8 cellular contexts compared by ENCODE assay signal in the genomic region with DNA sequence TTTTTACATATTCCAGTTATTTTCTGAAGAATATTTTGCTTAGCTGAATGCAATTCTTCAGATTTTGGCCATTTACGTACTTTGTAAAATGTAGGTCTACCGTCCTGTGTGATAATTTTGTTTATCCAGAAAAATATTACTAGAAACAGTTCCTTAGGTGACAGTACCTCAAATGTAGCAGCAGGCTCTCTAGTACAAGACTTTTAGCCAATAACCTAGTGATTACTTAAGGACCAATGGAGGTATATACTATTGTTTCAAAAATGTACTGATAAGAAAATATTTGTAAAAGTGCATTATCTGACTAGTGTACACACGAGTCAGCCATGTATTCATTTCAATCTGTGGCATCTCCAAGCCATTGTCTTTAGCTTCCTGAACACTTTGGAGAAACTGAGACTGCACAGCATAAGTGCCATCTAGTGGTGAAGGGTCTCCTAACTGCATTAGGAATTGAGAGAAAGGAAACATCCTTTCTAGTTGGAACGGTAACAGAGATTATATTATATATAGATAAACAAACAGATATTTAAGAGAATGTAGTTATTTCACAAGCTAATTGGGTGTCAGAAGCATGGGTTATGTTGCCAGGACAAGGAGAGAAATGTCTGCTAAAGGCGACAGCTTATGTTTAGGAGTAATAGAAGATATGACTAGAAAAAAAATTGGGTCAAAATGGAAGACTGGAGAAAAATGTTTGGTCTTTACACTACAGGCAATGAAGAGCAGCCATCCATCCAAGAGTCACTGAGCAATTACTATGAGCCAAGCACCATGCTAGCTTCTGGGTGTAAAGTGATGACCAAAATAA. TPM values are rescaled to one million over a fixed set of nuclear protein-coding genes. Genes with fewer than 3 reads are reported as not detected.
A peak's percentile ranks its signal among the peaks of the same experiment; 100 is the strongest.
DNase-seq lines count a peak whose midpoint lies in the region; ATAC-seq and TF ChIP-seq lines count a peak whose summit lies in the region.

No MANE protein-coding gene starts in this region.

- peaks cover 33% of the 10 kb centered on the region for H3K4me1 ChIP-seq in osteoblast (ENCODE audit: insufficient read depth, low read length)

- no peaks in the 10 kb centered on the region for H3K36me3 ChIP-seq in osteoblast (ENCODE audit: insufficient read depth, low read length)

- DNase-seq in CD14-positive monocyte (ENCODE audit: low spot score), result no peak
- DNase-seq in NCI-H446 (lab: John Stamatoyannopoulos, UW), result peak; percentile 53 to 65
- DNase-seq in activated T-cell treated with anti-CD3 and anti-CD28 coated beads, Interleukin-2, amount 50 U/mL, for 24 hours, result no peak
- peak; percentile 89 for DNase-seq in fibroblast of the aortic adventitia (ENCODE audit: low read depth)
- no peak for DNase-seq in osteoblast (ENCODE audit: insufficient read length, low spot score, missing footprints)
- no peak for DNase-seq in ecto neural progenitor cell (ENCODE audit: low spot score)

- no peak overlapping the region for H3K4me3 Mint-ChIP-seq in CD14-positive monocyte
- H3K4me3 Mint-ChIP-seq in activated T-cell treated with anti-CD3 and anti-CD28 coated beads, Interleukin-2, amount 50 U/mL, for 24 hours, result peak overlapping the region; percentile 23

- no peaks in the 10 kb centered on the region for H3K79me2 ChIP-seq in osteoblast (ENCODE audit: insufficient read depth, low read length)

- H3K27ac ChIP-seq in osteoblast (ENCODE audit: low read depth, low read length), result peak overlapping the region; percentile 67

- H3K27ac Mint-ChIP-seq in CD14-positive monocyte, result peak overlapping the region in 6 of 7 donors; percentile 15 to 67 (median 50)
- peak overlapping the region; percentile 80 for H3K27ac Mint-ChIP-seq in activated T-cell treated with anti-CD3 and anti-CD28 coated beads, Interleukin-2, amount 50 U/mL, for 24 hours

- H3K4me3 ChIP-seq in fibroblast of the aortic adventitia (ENCODE audit: low read depth, low read length) (peak overlapping the region; percentile 26), osteoblast (ENCODE audit: insufficient read depth, low read length) (peak overlapping the region; percentile 11)

- no peaks in the 10 kb centered on the region for H3K27me3 ChIP-seq in osteoblast (ENCODE audit: insufficient read depth, low read length)

- peak overlapping the region; percentile 88 for H3K4me2 ChIP-seq in osteoblast (ENCODE audit: insufficient read depth, low read length)

- no peaks in the 10 kb centered on the region for H3K9me3 Mint-ChIP-seq in CD14-positive monocyte
- no peaks in the 10 kb centered on the region for H3K9me3 Mint-ChIP-seq in activated T-cell treated with anti-CD3 and anti-CD28 coated beads, Interleukin-2, amount 50 U/mL, for 24 hours

- no peaks in the 10 kb centered on the region for H4K20me1 ChIP-seq in osteoblast (ENCODE audit: insufficient read depth, low read length)

- intact Hi-C loops in CD14-positive monocyte (cut with micrococcal nuclease), result loop anchor here (5.0 to 10.0 kb wide), 3 partner anchors 80 to 343 kb away; partner anchors contain the start of gene ARID5B (in 1 of the 2)

- peaks cover 28% of the 10 kb centered on the region for H3K4me1 Mint-ChIP-seq in CD14-positive monocyte
- H3K4me1 Mint-ChIP-seq in activated T-cell treated with anti-CD3 and anti-CD28 coated beads, Interleukin-2, amount 50 U/mL, for 24 hours (ENCODE audit: low read depth), result peaks cover 43% of the 10 kb centered on the region

- peaks cover 0 to 2% (median 0%) of the 10 kb centered on the region in 3 donors for H3K27me3 Mint-ChIP-seq in CD14-positive monocyte (ENCODE audit: low read depth in 3 of 3)
- H3K27me3 Mint-ChIP-seq in activated T-cell treated with anti-CD3 and anti-CD28 coated beads, Interleukin-2, amount 50 U/mL, for 24 hours, result no peaks in the 10 kb centered on the region

- H3K9me3 ChIP-seq in osteoblast (ENCODE audit: low read depth, low read length), result no peaks in the 10 kb centered on the region

- H3K36me3 Mint-ChIP-seq in CD14-positive monocyte, result no peaks in the 10 kb centered on the region
- H3K36me3 Mint-ChIP-seq in activated T-cell treated with anti-CD3 and anti-CD28 coated beads, Interleukin-2, amount 50 U/mL, for 24 hours (ENCODE audit: low read depth), result no peaks in the 10 kb centered on the region

- H2AFZ ChIP-seq in osteoblast (ENCODE audit: low read length), result peak overlapping the region; percentile 85

- TF ChIP-seq CTCF in CD14-positive monocyte (IDR thresholded peaks at IDR 0.05) (peak; percentile 90), fibroblast of the aortic adventitia (IDR thresholded peaks at IDR 0.05; ENCODE audit: insufficient read depth, low read length) (peak; percentile 89), osteoblast (IDR thresholded peaks at IDR 0.05; ENCODE audit: extremely low read depth, low read depth, low read length) (peak; percentile 86)

- peak; percentile 41 for ATAC-seq in GM18519 (IDR thresholded peaks at IDR 0.05; ENCODE audit: low FRiP score, unreplicated experiment)
- peak; percentile 52 for ATAC-seq in HG03064 (IDR thresholded peaks at IDR 0.05; ENCODE audit: low read depth, unreplicated experiment)

RNA-seq across cellular contexts. Expression of gene RTKN2, which starts 23.7 kb away (rescaled TPM):
- polyA plus RNA-seq in CD14-positive monocyte, result under 1 TPM; 0.07 to 0.08 TPM
- total RNA-seq in fibroblast of the aortic adventitia (ENCODE audit: low replicate concordance) (0.16 and 11.9 TPM in 2 replicates), osteoblast (7.7 and 8.0 TPM in 2 replicates)

Comparison
In these comparisons a context has a peak if more than half of its experiments do, and no peak if none do; other contexts are left out.
1. DNase-seq: peak in NCI-H446 (2 of 2) and fibroblast of the aortic adventitia (single experiment); none in CD14-positive monocyte (single experiment), activated T-cell treated with anti-CD3 and anti-CD28 coated beads, Interleukin-2, amount 50 U/mL, for 24 hours (single experiment), osteoblast (single experiment) and ecto neural progenitor cell (single experiment).
2. Peak in every context shown above with its lines, with median percentiles within 50 percentile points of each other: CTCF ChIP-seq.